ENCODE assay signal across 19 cellular contexts in the genomic region with DNA sequence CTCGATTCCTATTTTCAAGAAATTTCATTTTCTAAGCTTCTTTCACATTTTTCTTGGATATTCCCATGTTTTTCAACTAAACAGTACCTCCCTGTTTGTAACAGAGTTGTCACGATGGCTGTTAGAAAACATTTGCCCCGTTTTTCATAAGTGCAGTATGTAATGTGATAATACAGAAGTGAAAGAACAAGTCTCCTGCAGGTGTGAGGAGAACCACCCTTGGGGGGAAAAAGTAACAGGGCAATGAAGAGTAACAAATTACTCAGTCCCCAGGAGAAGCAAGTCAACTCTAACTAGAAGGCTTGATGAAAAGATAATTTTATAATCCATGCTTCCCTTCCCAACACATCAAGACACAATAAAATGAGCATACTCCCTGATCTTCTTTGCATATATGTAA.
A peak's percentile ranks its signal among the peaks of the same experiment; 100 is the strongest.
DNase-seq lines count a peak whose midpoint lies in the region; ATAC-seq and TF ChIP-seq lines count a peak whose summit lies in the region.
"Had no signal": no experiment of that assay in that cellular context is flagged by ENCODE, and none has a peak within 500 bp of the region (broad histone marks: within the 10 kb centered on the region; RNA-seq: fewer than 3 reads in every experiment).

No MANE protein-coding gene starts in this region.

- H3K4me3 ChIP-seq in CD4-positive, CD25-positive, alpha-beta regulatory T cell (ENCODE audit: low read depth, low read length), result peak overlapping the region; percentile 7
- H3K4me3 ChIP-seq in A673 (ENCODE audit: low read depth, low read length, poor library complexity, severe bottlenecking), result no peak overlapping the region
- H3K4me3 ChIP-seq: left lung, upper lobe of left lung had no signal

- no peak for ATAC-seq in CD4-positive, CD25-positive, alpha-beta regulatory T cell (ENCODE audit: low read depth in 2 of 2)
- ATAC-seq in GM18502 (IDR thresholded peaks at IDR 0.05; ENCODE audit: poor library complexity, unreplicated experiment), result peak; percentile 26
- ATAC-seq in HG02759 (IDR thresholded peaks at IDR 0.05; ENCODE audit: unreplicated experiment), result peak; percentile 12
- ATAC-seq in T-helper 17 cell, result no peak
- ATAC-seq: left lung, WTC11 had no signal

- peaks cover 0 to 2% (median 0%) of the 10 kb centered on the region in 7 donors for H3K9me3 Mint-ChIP-seq in CD4-positive, CD25-positive, alpha-beta regulatory T cell
- H3K9me3 Mint-ChIP-seq: WTC11 had no signal

- peak overlapping the region; percentile 80 to 88 (median 85) for H3K27ac Mint-ChIP-seq in CD4-positive, CD25-positive, alpha-beta regulatory T cell
- H3K27ac Mint-ChIP-seq in T-helper 17 cell, result peak overlapping the region; percentile 86
- H3K27ac Mint-ChIP-seq: WTC11 had no signal

- DNase-seq in CD4-positive, CD25-positive, alpha-beta regulatory T cell, result no peak
- no peak for DNase-seq in T-helper 17 cell
- no peak for DNase-seq in A673 (ENCODE audit: low spot score)
- DNase-seq in stimulated activated CD4-positive, alpha-beta T cell treated with anti-CD3 and anti-CD28 coated beads, Interleukin-15, amount 100 ng/mL, for 24 hours, result no peak
- no peak for DNase-seq in KBM-7
- no peak for DNase-seq in activated gamma-delta T cell treated with Interleukin-2 at 50 U/mL for 16 hours
- DNase-seq: DMS153, HCEC 1CT, hypothalamus, left lung, NCI-H1105 treated with DMSO at 0.1 percent for 48 hours, NCI-H2227 treated with DMSO at 0.1 percent for 48 hours, PC-3, retina, SK-N-SH, upper lobe of left lung had no signal

- POLR2A ChIA-PET in A673 (lab: Charles Lee; ENCODE audit: low non-redundant PET), result no interaction called here

- in situ Hi-C loops in KBM-7 (cut with MboI; ENCODE audit: low pct_unique_long_range_greater_than_20kb, low sequenced_read_pairs), result no loop called here

- no peak for TF ChIP-seq CTCF in A673 (conservative IDR thresholded peaks at IDR 0.05; ENCODE audit: low read depth, low read length)

- H3K27me3 Mint-ChIP-seq in CD4-positive, CD25-positive, alpha-beta regulatory T cell, result no peaks in the 10 kb centered on the region
- no peaks in the 10 kb centered on the region for H3K27me3 Mint-ChIP-seq in T-helper 17 cell

- CTCF ChIA-PET in A673 (lab: Charles Lee), result no interaction called here

- H3K36me3 ChIP-seq in CD4-positive, CD25-positive, alpha-beta regulatory T cell (ENCODE audit: control insufficient read depth, insufficient read depth, low read length), result peaks cover 25% of the 10 kb centered on the region
- no peaks in the 10 kb centered on the region for H3K36me3 ChIP-seq in A673 (ENCODE audit: insufficient read depth, low read length, poor library complexity, severe bottlenecking)
- H3K36me3 ChIP-seq: left lung, upper lobe of left lung had no signal

- BruUV-seq in A673 (replicated peaks; lab: Mats Ljungman, UMichigan), result no TSS peak

- no peaks in the 10 kb centered on the region for H3K9me3 ChIP-seq in CD4-positive, CD25-positive, alpha-beta regulatory T cell (ENCODE audit: control insufficient read depth in 2 of 2, low read length in 2 of 2)
- H3K9me3 ChIP-seq in T-helper 17 cell (ENCODE audit: control insufficient read depth, low read length, poor library complexity, severe bottlenecking), result no peaks in the 10 kb centered on the region
- no peaks in the 10 kb centered on the region for H3K9me3 ChIP-seq in A673 (ENCODE audit: low read depth, low read length, poor library complexity, severe bottlenecking)
- H3K9me3 ChIP-seq: left lung, SK-N-SH, upper lobe of left lung had no signal

- peak overlapping the region in 2 of 4 donors; percentile 46 to 58 for H3K4me3 Mint-ChIP-seq in CD4-positive, CD25-positive, alpha-beta regulatory T cell
- H3K4me3 Mint-ChIP-seq in T-helper 17 cell, result no peak overlapping the region
- H3K4me3 Mint-ChIP-seq: WTC11 had no signal

- H3K27ac ChIP-seq in CD4-positive, CD25-positive, alpha-beta regulatory T cell (ENCODE audit: insufficient read depth, low read length, poor library complexity, severe bottlenecking), result no peak overlapping the region
- H3K27ac ChIP-seq in A673 (ENCODE audit: low read depth, low read length, poor library complexity, severe bottlenecking), result no peak overlapping the region
- H3K27ac ChIP-seq: left lung, upper lobe of left lung had no signal

- intact Hi-C loops in A673 (cut with micrococcal nuclease; ENCODE audit: unreplicated experiment), result no loop called here

- no peaks in the 10 kb centered on the region for H3K27me3 ChIP-seq in CD4-positive, CD25-positive, alpha-beta regulatory T cell (ENCODE audit: control insufficient read depth, insufficient read depth, low read length)
- H3K27me3 ChIP-seq in A673 (replicated peaks; ENCODE audit: insufficient read depth, low read depth, low read length, poor library complexity), result no peaks in the 10 kb centered on the region
- H3K27me3 ChIP-seq: left lung, upper lobe of left lung had no signal

- H3K4me1 Mint-ChIP-seq in CD4-positive, CD25-positive, alpha-beta regulatory T cell, result peaks cover 32 to 89% (median 67%) of the 10 kb centered on the region in 4 donors
- H3K4me1 Mint-ChIP-seq in T-helper 17 cell, result peaks cover 43% of the 10 kb centered on the region

- peaks cover 40% of the 10 kb centered on the region for H3K36me3 Mint-ChIP-seq in CD4-positive, CD25-positive, alpha-beta regulatory T cell
- no peaks in the 10 kb centered on the region for H3K36me3 Mint-ChIP-seq in T-helper 17 cell (ENCODE audit: low read depth)
- H3K36me3 Mint-ChIP-seq: WTC11 had no signal

- peaks cover 64% of the 10 kb centered on the region for H3K4me1 ChIP-seq in CD4-positive, CD25-positive, alpha-beta regulatory T cell (ENCODE audit: control insufficient read depth, insufficient read depth, low read length, poor library complexity, severe bottlenecking)
- no peaks in the 10 kb centered on the region for H3K4me1 ChIP-seq in A673 (ENCODE audit: insufficient read depth, low read length, poor library complexity, severe bottlenecking)

Comparison
In these comparisons a context has a peak if more than half of its experiments do, and no peak if none do; other contexts are left out.
1. ATAC-seq: peak in GM18502 (single experiment) and HG02759 (single experiment); none in CD4-positive, CD25-positive, alpha-beta regulatory T cell (0 of 2) and T-helper 17 cell (single experiment).